ENCODE assay signal across 1 cellular context in genomic region chr2:240566203-240567136, GRCh38.
TF ChIP-seq lines count a peak whose summit lies in the region.

No MANE protein-coding gene starts in this region.

TF ChIP-seq in HepG2, 621 proteins besides CTCF, POLR2A, EP300 and RAD21 (continues in another document):
- TF ChIP-seq HNF1B (CRISPR knock-in tag; IDR thresholded peaks at IDR 0.05) (peak; percentile 83), ZXDC (CRISPR knock-in tag; IDR thresholded peaks at IDR 0.05) (no peak), ATF7 (IDR thresholded peaks at IDR 0.05) (no peak), ATF7 (CRISPR knock-in tag; IDR thresholded peaks at IDR 0.05) (peak; percentile 15; the same call in 1 of the 2 replicates), HMGA1 (CRISPR knock-in tag; conservative IDR thresholded peaks at IDR 0.05) (no peak), JDP2 (CRISPR knock-in tag; IDR thresholded peaks at IDR 0.05; ENCODE audit: borderline replicate concordance) (no peak), HOXA3 (CRISPR knock-in tag; IDR thresholded peaks at IDR 0.05) (peak; percentile 36), ZC3H4 (CRISPR knock-in tag; IDR thresholded peaks at IDR 0.05; ENCODE audit: borderline replicate concordance) (no peak), SRY (CRISPR knock-in tag; IDR thresholded peaks at IDR 0.05) (peak; percentile 17; the same call in 1 of the 2 replicates), MAFG (CRISPR knock-in tag; IDR thresholded peaks at IDR 0.05) (no peak), POGK (CRISPR knock-in tag; conservative IDR thresholded peaks at IDR 0.05) (0 out of 2 replicates have a peak, but pooled peaks have one; percentile 51), SMARCC2 (IDR thresholded peaks at IDR 0.05) (no peak), ZNF235 (CRISPR knock-in tag; IDR thresholded peaks at IDR 0.05; ENCODE audit: borderline replicate concordance) (peak; percentile 79), U2AF2 (IDR thresholded peaks at IDR 0.05; ENCODE audit: low read depth, low read length) (no peak), NR3C1 (CRISPR knock-in tag; IDR thresholded peaks at IDR 0.05) (no peak; the same call in 1 of the 2 replicates), ZNF326 (CRISPR knock-in tag; IDR thresholded peaks at IDR 0.05; ENCODE audit: borderline replicate concordance) (no peak; the same call in 1 of the 2 replicates), NONO (IDR thresholded peaks at IDR 0.05) (no peak), NONO (CRISPR knock-in tag; conservative IDR thresholded peaks at IDR 0.05) (peak; percentile 78), ZNF18 (CRISPR knock-in tag; IDR thresholded peaks at IDR 0.05; ENCODE audit: insufficient replicate concordance) (peak; percentile 68), HIVEP1 (CRISPR knock-in tag; IDR thresholded peaks at IDR 0.05) (peak; percentile 48; the same call in 1 of the 2 replicates), ZBTB37 (CRISPR knock-in tag; IDR thresholded peaks at IDR 0.05) (no peak), ZNF263 (CRISPR knock-in tag; IDR thresholded peaks at IDR 0.05) (no peak), ZBTB33 (CRISPR knock-in tag; IDR thresholded peaks at IDR 0.05) (no peak), TEF (CRISPR knock-in tag; IDR thresholded peaks at IDR 0.05) (no peak), DPF2 (CRISPR knock-in tag; IDR thresholded peaks at IDR 0.05; ENCODE audit: borderline replicate concordance, low read depth) (no peak), ZNF589 (CRISPR knock-in tag; conservative IDR thresholded peaks at IDR 0.05) (peak; percentile 24; the same call in 1 of the 2 replicates), ZNF296 (CRISPR knock-in tag; conservative IDR thresholded peaks at IDR 0.05) (no peak), ZNF720 (CRISPR knock-in tag; IDR thresholded peaks at IDR 0.05) (no peak), HNF4A (CRISPR knock-in tag; IDR thresholded peaks at IDR 0.05) (no peak), ZNF484 (CRISPR knock-in tag; IDR thresholded peaks at IDR 0.05; ENCODE audit: borderline replicate concordance, low read depth) (no peak), RBFOX2 (IDR thresholded peaks at IDR 0.05; ENCODE audit: low read depth, low read length) (peak; percentile 80), SMAD9 (CRISPR knock-in tag; IDR thresholded peaks at IDR 0.05) (no peak), PAF1 (CRISPR knock-in tag; IDR thresholded peaks at IDR 0.05) (0 out of 2 replicates have a peak, but pooled peaks have one; percentile 51), NFATC3 (CRISPR knock-in tag; IDR thresholded peaks at IDR 0.05) (no peak), ZNF580 (CRISPR knock-in tag; IDR thresholded peaks at IDR 0.05; ENCODE audit: borderline replicate concordance, low read depth) (no peak), TAF15 (IDR thresholded peaks at IDR 0.05; ENCODE audit: low read depth, low read length, poor library complexity, severe bottlenecking) (no peak), HNRNPK (IDR thresholded peaks at IDR 0.05; ENCODE audit: low read depth, low read length, poor library complexity, severe bottlenecking) (no peak), DMAP1 (CRISPR knock-in tag; IDR thresholded peaks at IDR 0.05) (no peak; the same call in 1 of the 2 replicates), CREB1 (IDR thresholded peaks at IDR 0.05) (no peak), CREB1 (CRISPR knock-in tag; IDR thresholded peaks at IDR 0.05) (no peak), SP1 (IDR thresholded peaks at IDR 0.05) (no peak), SP1 (CRISPR knock-in tag; IDR thresholded peaks at IDR 0.05) (peak; percentile 94), ZNF333 (CRISPR knock-in tag; IDR thresholded peaks at IDR 0.05; ENCODE audit: borderline replicate concordance) (no peak), ZBTB44 (CRISPR knock-in tag; IDR thresholded peaks at IDR 0.05) (no peak), NCOA2 (CRISPR knock-in tag; IDR thresholded peaks at IDR 0.05) (no peak), ZNF552 (CRISPR knock-in tag; IDR thresholded peaks at IDR 0.05; ENCODE audit: borderline replicate concordance) (no peak), ZMYM3 (CRISPR knock-in tag; IDR thresholded peaks at IDR 0.05) (0 out of 2 replicates have a peak, but pooled peaks have one; percentile 20), ZNF691 (CRISPR knock-in tag; IDR thresholded peaks at IDR 0.05; ENCODE audit: borderline replicate concordance, low read depth) (no peak), KDM2A (CRISPR knock-in tag; IDR thresholded peaks at IDR 0.05; ENCODE audit: borderline replicate concordance, low read depth) (0 out of 2 replicates have a peak, but pooled peaks have one; percentile 67), IKZF1 (IDR thresholded peaks at IDR 0.05) (no peak), ATF2 (CRISPR knock-in tag; IDR thresholded peaks at IDR 0.05) (0 out of 2 replicates have a peak, but pooled peaks have one; percentile 27), HOXD1 (CRISPR knock-in tag; IDR thresholded peaks at IDR 0.05) (no peak), NPAS2 (CRISPR knock-in tag; IDR thresholded peaks at IDR 0.05; ENCODE audit: borderline replicate concordance) (no peak)
